ENCODE assay signal across 17 cellular contexts in genomic region chr5:98631311-98632054, GRCh38.
DNase-seq lines count a peak whose midpoint lies in the region; TF ChIP-seq lines count a peak whose summit lies in the region.
"Had no signal": no experiment of that assay in that cellular context is flagged by ENCODE, and none has a peak within 500 bp of the region (broad histone marks: within the 10 kb centered on the region; RNA-seq: fewer than 3 reads in every experiment).

No MANE protein-coding gene starts in this region.

- intact Hi-C loops in esophagus squamous epithelium (cut with DNase I): no loop called here

- CTCF ChIA-PET in RWPE1 (lab: Yijun Ruan, JAX): interaction anchor here (0.5 kb wide), 1 partner anchor 1358 kb away, joined by 3 read pairs; no protein-coding TSS in a partner anchor

- peak overlapping the region; percentile 11 for H3K4me2 ChIP-seq in fibroblast of lung (ENCODE audit: extremely low read depth, insufficient read depth, low read length)

- TF ChIP-seq CTCF in RWPE1 (conservative IDR thresholded peaks at IDR 0.05; ENCODE audit: low read depth): no peak
- TF ChIP-seq CTCF in fibroblast of lung (conservative IDR thresholded peaks at IDR 0.05 in 1 of 2, IDR thresholded peaks at IDR 0.05 in 1 of 2; ENCODE audit: low read depth in 1 of 2, low read length in 2 of 2): no peak
- no peak for TF ChIP-seq CTCF in retinal pigment epithelial cell (conservative IDR thresholded peaks at IDR 0.05; ENCODE audit: low read depth, low read length)
- no peak for TF ChIP-seq CTCF in esophagus squamous epithelium (IDR thresholded peaks at IDR 0.05)

- no peaks in the 10 kb centered on the region for H3K27me3 ChIP-seq in fibroblast of lung (ENCODE audit: control insufficient read depth, insufficient read depth, low read length)
- no peaks in the 10 kb centered on the region for H3K27me3 ChIP-seq in esophagus squamous epithelium
- no peaks in the 10 kb centered on the region for H3K27me3 ChIP-seq in effector memory CD4-positive, alpha-beta T cell (replicated peaks; ENCODE audit: control insufficient read depth, insufficient read depth, low read length, poor library complexity, severe bottlenecking)
- H3K27me3 ChIP-seq: tibial artery had no signal

- no peak overlapping the region for H2AFZ ChIP-seq in fibroblast of lung (ENCODE audit: low read length)

- no peak for TF ChIP-seq POLR2A in esophagus squamous epithelium (IDR thresholded peaks at IDR 0.05)

- H3K79me2 ChIP-seq in fibroblast of lung (ENCODE audit: control insufficient read depth, insufficient read depth, low read length): no peaks in the 10 kb centered on the region

- H3K9me3 ChIP-seq in fibroblast of lung (ENCODE audit: control insufficient read depth, insufficient read depth, low read depth, low read length): no peaks in the 10 kb centered on the region
- H3K9me3 ChIP-seq in esophagus squamous epithelium: no peaks in the 10 kb centered on the region
- no peaks in the 10 kb centered on the region for H3K9me3 ChIP-seq in effector memory CD4-positive, alpha-beta T cell (ENCODE audit: control insufficient read depth, low read length)

- WGBS in esophagus squamous epithelium, 2 donors: 77 to 84% methylated on average over 1 of the region's 1 CpG

- POLR2A ChIA-PET in RWPE1 (lab: Yijun Ruan, JAX; ENCODE audit: low non-redundant PET): no interaction called here

- no peak overlapping the region for H3K27ac ChIP-seq in RWPE1
- no peak overlapping the region for H3K27ac ChIP-seq in fibroblast of lung (ENCODE audit: insufficient read depth, low read length)
- no peak overlapping the region for H3K27ac ChIP-seq in esophagus squamous epithelium
- H3K27ac ChIP-seq in effector memory CD4-positive, alpha-beta T cell (ENCODE audit: insufficient read depth, low read length, poor library complexity, severe bottlenecking): no peak overlapping the region
- H3K27ac ChIP-seq: tibial artery had no signal

- H3K4me1 ChIP-seq in fibroblast of lung (ENCODE audit: control insufficient read depth, extremely low read depth, insufficient read depth, low read length) (peaks cover 9% of the 10 kb centered on the region), esophagus squamous epithelium (no peaks in the 10 kb centered on the region)
- H3K4me1 ChIP-seq in effector memory CD4-positive, alpha-beta T cell (ENCODE audit: control insufficient read depth, insufficient read depth, low read length, poor library complexity, severe bottlenecking): no peaks in the 10 kb centered on the region

- H4K20me1 ChIP-seq in fibroblast of lung (ENCODE audit: control insufficient read depth, extremely low read depth, insufficient read depth, low read length): no peaks in the 10 kb centered on the region

- DNase-seq in ELR (ENCODE audit: low read depth) (peak; percentile 93), RWPE1 (ENCODE audit: low spot score) (peak; percentile 21), fibroblast of lung (ENCODE audit: low read depth in 2 of 2) (peak; percentile 9 to 94), retinal pigment epithelial cell (ENCODE audit: low read depth) (peak; percentile 25), esophagus squamous epithelium (lab: John Stamatoyannopoulos, UW) (no peak), NCI-H345 treated with DMSO at 0.1 percent for 48 hours (lab: John Stamatoyannopoulos, UW; ENCODE audit: unreplicated experiment) (no peak)
- DNase-seq in effector memory CD4-positive, alpha-beta T cell: no peak
- no peak for DNase-seq in activated T-cell treated with anti-CD3 and anti-CD28 coated beads, Interleukin-2, amount 50 U/mL, for 48 hours
- DNase-seq: activated CD4-positive, alpha-beta T cell treated with anti-CD3 and anti-CD28 coated beads for 48 hours; activated T-cell treated with anti-CD3 and anti-CD28 coated beads for 4 hours; GOT3; KG1; NCI-H1694; NCI-H526 treated with DMSO at 0.1 percent for 48 hours; posterior cingulate gyrus; RPMI8226; tibial artery had no signal

- H3K36me3 ChIP-seq in fibroblast of lung (ENCODE audit: control insufficient read depth, insufficient read depth, low read length) (no peaks in the 10 kb centered on the region), esophagus squamous epithelium (no peaks in the 10 kb centered on the region)
- H3K36me3 ChIP-seq in effector memory CD4-positive, alpha-beta T cell (ENCODE audit: control insufficient read depth, insufficient read depth, low read length): no peaks in the 10 kb centered on the region
- H3K36me3 ChIP-seq: tibial artery had no signal

- no peak overlapping the region for H3K9ac ChIP-seq in fibroblast of lung (ENCODE audit: insufficient read depth, low read length)

- no peak overlapping the region for H3K4me3 ChIP-seq in fibroblast of lung (replicated peaks in 1 of 4; ENCODE audit: control extremely low read depth in 1 of 4, insufficient read depth in 1 of 4, low read depth in 3 of 4, low read length in 4 of 4)
- H3K4me3 ChIP-seq in retinal pigment epithelial cell (ENCODE audit: low read length): no peak overlapping the region
- H3K4me3 ChIP-seq in esophagus squamous epithelium: no peak overlapping the region
- no peak overlapping the region for H3K4me3 ChIP-seq in effector memory CD4-positive, alpha-beta T cell (ENCODE audit: insufficient read depth, low read depth, low read length, poor library complexity, severe bottlenecking)
- H3K4me3 ChIP-seq: tibial artery had no signal

Comparison
In these comparisons a context has a peak if more than half of its experiments do, and no peak if none do; other contexts are left out.
1. DNase-seq: peak in ELR (single experiment), RWPE1 (single experiment), fibroblast of lung (2 of 2) and retinal pigment epithelial cell (single experiment); none in esophagus squamous epithelium (single experiment), effector memory CD4-positive, alpha-beta T cell (0 of 3), NCI-H345 treated with DMSO at 0.1 percent for 48 hours (single experiment) and activated T-cell treated with anti-CD3 and anti-CD28 coated beads, Interleukin-2, amount 50 U/mL, for 48 hours (0 of 2).